In genomic region chr17:66399441-66399840, GRCh38 we compare ENCODE assay signal across 20 cellular contexts.
DNase-seq lines count a peak whose midpoint lies in the region; ATAC-seq and TF ChIP-seq lines count a peak whose summit lies in the region.
"Had no signal": no experiment of that assay in that cellular context is flagged by ENCODE, and none has a peak within 500 bp of the region (broad histone marks: within the 10 kb centered on the region; RNA-seq: fewer than 3 reads in every experiment).

No MANE protein-coding gene starts in this region.

- peak; percentile 76 to 80 for ATAC-seq in activated CD4-positive, CD25-positive, alpha-beta regulatory T cell treated with anti-CD3 and anti-CD28 coated beads, Interleukin-2, amount 50 U/mL, for 24 hours
- ATAC-seq in activated CD8-positive, alpha-beta T cell treated with anti-CD3 and anti-CD28 coated beads for 36 hours: peak; percentile 74
- ATAC-seq in left colon: peak; percentile 26
- ATAC-seq: esophagus mucosa had no signal

- no peak overlapping the region for H3K27ac ChIP-seq in HEK293 (ENCODE audit: extremely low read depth, low read depth, low read length)
- H3K27ac ChIP-seq in coronary artery: no peak overlapping the region
- H3K27ac ChIP-seq: left ventricle myocardium inferior, right atrium auricular region had no signal

- peak overlapping the region; percentile 80 for H3K27ac Mint-ChIP-seq in activated CD8-positive, alpha-beta T cell treated with anti-CD3 and anti-CD28 coated beads for 36 hours

- peaks cover 37% of the 10 kb centered on the region for H3K36me3 Mint-ChIP-seq in activated CD8-positive, alpha-beta T cell treated with anti-CD3 and anti-CD28 coated beads for 36 hours (ENCODE audit: low read depth)

- CTCF ChIA-PET in HEK293 (lab: Yijun Ruan, JAX): interaction anchor here (0.6 kb wide), 1 partner anchor 27 kb away, joined by 5 read pairs; no protein-coding TSS in a partner anchor
- CTCF ChIA-PET in activated CD8-positive, alpha-beta T cell treated with anti-CD3 and anti-CD28 coated beads for 36 hours (lab: Charles Lee): interaction anchor here (1.0 kb wide), 1 partner anchor 78 kb away, joined by 3 read pairs; no protein-coding TSS in a partner anchor

- H3K4me1 ChIP-seq in HEK293 (ENCODE audit: control insufficient read depth, insufficient read depth, low read length): peaks cover 2% of the 10 kb centered on the region
- H3K4me1 ChIP-seq: right atrium auricular region had no signal

- intact Hi-C loops in activated CD8-positive, alpha-beta T cell treated with anti-CD3 and anti-CD28 coated beads for 36 hours (cut with micrococcal nuclease): loop anchor here (5.0 kb wide), 1 partner anchor 92 kb away; no protein-coding TSS in a partner anchor
- intact Hi-C loops in left colon (cut with DNase I, micrococcal nuclease): no loop called here

- no peaks in the 10 kb centered on the region for H3K9me3 ChIP-seq in HEK293 (ENCODE audit: control insufficient read depth, insufficient read depth, low read depth, low read length)
- H3K9me3 ChIP-seq: BE2C, left ventricle myocardium inferior, right atrium auricular region had no signal

- H3K36me3 ChIP-seq in HEK293 (ENCODE audit: control insufficient read depth in 2 of 2, insufficient read depth in 1 of 2, low read length in 2 of 2): no peaks in the 10 kb centered on the region; a peak in 1 of 3 replicates
- H3K36me3 ChIP-seq: BE2C, left ventricle myocardium inferior, right atrium auricular region had no signal

- in situ Hi-C loops in GM13976 (cut with MboI; ENCODE audit: low sequenced_read_pairs, unreplicated experiment): no loop called here

- no peaks in the 10 kb centered on the region for H3K27me3 Mint-ChIP-seq in activated CD8-positive, alpha-beta T cell treated with anti-CD3 and anti-CD28 coated beads for 36 hours

- POLR2A ChIA-PET in HEK293 (lab: Yijun Ruan, JAX): no interaction called here
- POLR2A ChIA-PET in activated CD8-positive, alpha-beta T cell treated with anti-CD3 and anti-CD28 coated beads for 36 hours (lab: Charles Lee): interaction anchor here (0.7 to 2.7 kb wide), 5 partner anchors 12 to 113 kb away, joined by 3 to 10 read pairs (median 4); no protein-coding TSS in a partner anchor

- peak overlapping the region; percentile 31 for H3K4me3 Mint-ChIP-seq in activated CD8-positive, alpha-beta T cell treated with anti-CD3 and anti-CD28 coated beads for 36 hours

- H3K4me3 ChIP-seq in HEK293 (ENCODE audit: low read depth, low read length) (no peak overlapping the region), coronary artery (no peak overlapping the region)
- H3K4me3 ChIP-seq: left ventricle myocardium inferior, right atrium auricular region had no signal

- H3K4me1 Mint-ChIP-seq in activated CD8-positive, alpha-beta T cell treated with anti-CD3 and anti-CD28 coated beads for 36 hours (ENCODE audit: low read depth): peaks cover 89% of the 10 kb centered on the region

- peaks cover 7% of the 10 kb centered on the region for H3K9me3 Mint-ChIP-seq in activated CD8-positive, alpha-beta T cell treated with anti-CD3 and anti-CD28 coated beads for 36 hours

- no peak for DNase-seq in activated CD4-positive, CD25-positive, alpha-beta regulatory T cell treated with anti-CD3 and anti-CD28 coated beads, Interleukin-2, amount 50 U/mL, for 72 hours
- DNase-seq in activated CD8-positive, alpha-beta T cell treated with anti-CD3 and anti-CD28 coated beads for 36 hours: peak; percentile 30
- DNase-seq in left colon (no peak), coronary artery (ENCODE audit: low spot score) (no peak), GM13976 (ENCODE audit: low spot score) (no peak)
- no peak for DNase-seq in activated effector memory CD4-positive, alpha-beta T cell treated with Interleukin-2 at 50 U/mL for 16 hours
- DNase-seq: 8988T; BE2C; GF-D8; left ventricle myocardium inferior; NCI-H1417 treated with DMSO at 0.1 percent for 48 hours; NCI-H2171 treated with DMSO at 0.1 percent for 48 hours; NCI-H774; stimulated activated CD4-positive, alpha-beta T cell treated with anti-CD3 and anti-CD28 coated beads, Interleukin-15, amount 100 ng/mL, for 24 hours; stimulated activated naive CD4-positive, alpha-beta T cell treated with Interleukin-2 at 50 U/mL for 16 hours; trophoblast cell had no signal

- TF ChIP-seq CTCF in HEK293 (tag by site-specific recombination; IDR thresholded peaks at IDR 0.05) (no peak), coronary artery (IDR thresholded peaks at IDR 0.05) (no peak), GM13976 (IDR thresholded peaks at IDR 0.05; ENCODE audit: borderline replicate concordance, control extremely low read depth, extremely low read depth, insufficient read depth, missing control alignments) (no peak)
- TF ChIP-seq CTCF in activated CD8-positive, alpha-beta T cell treated with anti-CD3 and anti-CD28 coated beads for 36 hours (IDR thresholded peaks at IDR 0.05): no peak

TF ChIP-seq in HEK293, 187 proteins besides CTCF, POLR2A, EP300 and RAD21:
- TF ChIP-seq ZBTB7A (tag by site-specific recombination; IDR thresholded peaks at IDR 0.05; ENCODE audit: low read depth) (no peak), ZNF600 (tag by site-specific recombination; IDR thresholded peaks at IDR 0.05) (no peak), SETDB1 (IDR thresholded peaks at IDR 0.05; ENCODE audit: insufficient read length, low read length) (peak; percentile 12)

Comparison
In these comparisons a context has a peak if more than half of its experiments do, and no peak if none do; other contexts are left out.
1. ATAC-seq: peak in every context shown above with its lines; median percentile 78 in activated CD4-positive, CD25-positive, alpha-beta regulatory T cell treated with anti-CD3 and anti-CD28 coated beads, Interleukin-2, amount 50 U/mL, for 24 hours; 74 in activated CD8-positive, alpha-beta T cell treated with anti-CD3 and anti-CD28 coated beads for 36 hours; 26 in left colon.